ENCODE assay signal across 9 cellular contexts in genomic region chr1:55211456-55211855, GRCh38. TPM values are rescaled to one million over a fixed set of nuclear protein-coding genes. Genes with fewer than 3 reads are reported as not detected.
DNase-seq lines count a peak whose midpoint lies in the region; TF ChIP-seq lines count a peak whose summit lies in the region.
"Had no signal": no experiment of that assay in that cellular context is flagged by ENCODE, and none has a peak within 500 bp of the region (broad histone marks: within the 10 kb centered on the region; RNA-seq: fewer than 3 reads in every experiment).

No MANE protein-coding gene starts in this region.

- no peaks in the 10 kb centered on the region for H3K27me3 ChIP-seq in prostate gland (replicated peaks; ENCODE audit: insufficient read depth)

- H3K4me1 ChIP-seq in prostate gland (replicated peaks), result no peaks in the 10 kb centered on the region

- no peak for TF ChIP-seq CTCF in chondrocyte (IDR thresholded peaks at IDR 0.05)
- no peak for TF ChIP-seq CTCF in prostate gland (IDR thresholded peaks at IDR 0.05)

- H3K36me3 ChIP-seq in prostate gland, result no peaks in the 10 kb centered on the region

- DNase-seq in NCI-H146 (lab: John Stamatoyannopoulos, UW), result peak; percentile 8
- DNase-seq in NCI-H146 treated with DMSO at 0.1 percent for 48 hours (lab: John Stamatoyannopoulos, UW; ENCODE audit: unreplicated experiment), result no peak
- peak; percentile 27 for DNase-seq in HuH-7 (ENCODE audit: low spot score)
- no peak for DNase-seq in chondrocyte (ENCODE audit: low spot score)
- no peak for DNase-seq in prostate gland (ENCODE audit: low spot score)
- no peak for DNase-seq in NCI-H510A treated with DMSO at 0.1 percent for 48 hours (lab: John Stamatoyannopoulos, UW)
- DNase-seq in kidney glomerular epithelial cell (lab: John Stamatoyannopoulos, UW), result no peak
- no peak for DNase-seq in posterior vena cava (ENCODE audit: low spot score)

- WGBS in prostate gland, result 6% methylated on average over 2 of the region's 2 CpGs

- H3K27ac ChIP-seq in prostate gland, result peak overlapping the region; percentile 31 to 43
- H3K27ac ChIP-seq: 22Rv1 had no signal

- no peaks in the 10 kb centered on the region for H3K27me3 Mint-ChIP-seq in chondrocyte (ENCODE audit: low read depth)

- H3K4me1 Mint-ChIP-seq in chondrocyte (ENCODE audit: low read depth), result peaks cover 80% of the 10 kb centered on the region

- H3K36me3 Mint-ChIP-seq in chondrocyte (ENCODE audit: low read depth), result no peaks in the 10 kb centered on the region

- H3K4me3 ChIP-seq in prostate gland, result no peak overlapping the region

- peak overlapping the region; percentile 71 for H3K27ac Mint-ChIP-seq in chondrocyte (ENCODE audit: unreplicated experiment)

- no peaks in the 10 kb centered on the region for H3K9me3 Mint-ChIP-seq in chondrocyte (ENCODE audit: low read depth)

- TF ChIP-seq POLR2A in prostate gland (IDR thresholded peaks at IDR 0.05), result no peak

- no peaks in the 10 kb centered on the region for H3K9me3 ChIP-seq in prostate gland

- intact Hi-C loops in prostate gland (cut with DNase I) (loop anchor here (5.0 kb wide), 1 partner anchor 69 kb away; no protein-coding TSS in a partner anchor), posterior vena cava (cut with DNase I) (loop anchor here in 1 of 2 donors (10.0 kb wide), 1 partner anchor 63 kb away; no protein-coding TSS in a partner anchor)

- H3K4me3 Mint-ChIP-seq in chondrocyte (ENCODE audit: unreplicated experiment), result no peak overlapping the region

RNA-seq across cellular contexts. Expression of gene USP24, which starts 3.7 kb away (rescaled TPM):
- 22.7 to 28.9 TPM (median 25.8 TPM) in 3 replicates for total RNA-seq in chondrocyte
- 10 to 100 TPM; 29.7 to 44.6 TPM for total RNA-seq in prostate gland
- 10 to 100 TPM; 31.5 to 35.1 TPM for total RNA-seq in posterior vena cava

Comparison
In these comparisons a context has a peak if more than half of its experiments do, and no peak if none do; other contexts are left out.
1. DNase-seq: peak in NCI-H146 (single experiment) and HuH-7 (single experiment); none in NCI-H146 treated with DMSO at 0.1 percent for 48 hours (single experiment), chondrocyte (single experiment), prostate gland (single experiment), NCI-H510A treated with DMSO at 0.1 percent for 48 hours (single experiment), kidney glomerular epithelial cell (single experiment) and posterior vena cava (single experiment).